24 cellular contexts compared by ENCODE assay signal in the genomic region with DNA sequence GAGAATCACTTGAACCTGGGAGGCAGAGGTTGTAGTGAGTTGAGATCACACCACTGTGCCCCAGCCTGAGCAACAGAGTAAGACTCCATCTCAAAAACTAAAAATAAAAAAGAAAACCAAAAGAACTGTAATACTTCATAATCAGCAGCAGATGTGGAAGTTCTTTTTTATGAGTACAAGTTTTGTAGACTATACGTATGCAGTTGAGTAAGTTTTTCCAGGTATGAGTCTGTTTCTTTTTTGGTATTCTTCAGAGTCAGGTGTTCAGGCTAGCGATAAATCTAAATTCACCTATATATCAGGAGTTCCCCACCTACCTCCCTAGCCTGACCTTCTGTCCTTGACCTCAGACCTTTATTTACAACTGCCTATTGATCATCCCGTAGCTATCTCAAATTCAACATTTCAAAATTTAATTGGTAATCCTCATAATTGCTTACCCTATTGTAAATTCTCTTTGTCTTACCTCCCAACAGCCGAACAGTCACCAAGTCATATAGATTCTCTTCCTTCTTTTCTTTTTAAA. TPM values are rescaled to one million over a fixed set of nuclear protein-coding genes. Genes with fewer than 3 reads are reported as not detected.
DNase-seq lines count a peak whose midpoint lies in the region; ATAC-seq and TF ChIP-seq lines count a peak whose summit lies in the region.
"Had no signal": no experiment of that assay in that cellular context is flagged by ENCODE, and none has a peak within 500 bp of the region (broad histone marks: within the 10 kb centered on the region; RNA-seq: fewer than 3 reads in every experiment).

No MANE protein-coding gene starts in this region.

- H2BK15ac ChIP-seq in neuronal stem cell (ENCODE audit: low read length) = no peak overlapping the region

- DNase-seq in activated CD4-positive, CD25-positive, alpha-beta regulatory T cell (lab: John Stamatoyannopoulos, UW) = no peak
- DNase-seq in naive B cell (no peak), neuronal stem cell (ENCODE audit: low spot score) (no peak), SKM-1 (lab: John Stamatoyannopoulos, UW; ENCODE audit: unreplicated experiment) (no peak)
- DNase-seq in activated CD8-positive, alpha-beta T cell treated with anti-CD3 and anti-CD28 coated beads for 36 hours = no peak
- DNase-seq: activated CD4-positive, alpha-beta T cell treated with anti-CD3 and anti-CD28 coated beads, Interleukin-2, amount 10 ng/mL, durations not matched to agents 7 days and 5 days; activated T-cell treated with anti-CD3 and anti-CD28 coated beads, Interleukin-2, amount 50 U/mL, for 4 hours; DMS 273 treated with DMSO at 0.1 percent for 48 hours; GDM1; GM23248; natural killer cell; NCI-H748 treated with DMSO at 0.1 percent for 48 hours; PC-9; small intestine; T1000; tibial artery had no signal

- H2BK5ac ChIP-seq in neuronal stem cell (ENCODE audit: low read length) = no peak overlapping the region

- peaks cover 2% of the 10 kb centered on the region for H3K79me1 ChIP-seq in neuronal stem cell (ENCODE audit: low read depth, low read length)

- H3K14ac ChIP-seq in neuronal stem cell (ENCODE audit: low read length) = no peak overlapping the region

- H3K9ac ChIP-seq in neuronal stem cell (ENCODE audit: low read depth, low read length, poor library complexity) = no peak overlapping the region
- H3K9ac ChIP-seq: GM23248 had no signal

- no peaks in the 10 kb centered on the region for H3K4me1 ChIP-seq in neuronal stem cell (ENCODE audit: control insufficient read depth in 2 of 2, insufficient read depth in 1 of 2, low read depth in 1 of 2, low read length in 2 of 2)
- H3K4me1 ChIP-seq: tibial artery had no signal

- peaks cover 19 to 27% of the 10 kb centered on the region in 2 donors for H3K36me3 Mint-ChIP-seq in naive B cell
- peaks cover 35% of the 10 kb centered on the region for H3K36me3 Mint-ChIP-seq in activated CD8-positive, alpha-beta T cell treated with anti-CD3 and anti-CD28 coated beads for 36 hours (ENCODE audit: low read depth)

- H3K4me1 Mint-ChIP-seq in naive B cell = peaks cover 32 to 39% (median 33%) of the 10 kb centered on the region in 3 donors
- peaks cover 25% of the 10 kb centered on the region for H3K4me1 Mint-ChIP-seq in activated CD8-positive, alpha-beta T cell treated with anti-CD3 and anti-CD28 coated beads for 36 hours (ENCODE audit: low read depth)

- peak; percentile 89 for ATAC-seq in activated CD4-positive, CD25-positive, alpha-beta regulatory T cell treated with anti-CD3 and anti-CD28 coated beads, Interleukin-2, amount 50 U/mL, for 24 hours
- ATAC-seq in GM18861 (IDR thresholded peaks at IDR 0.05; ENCODE audit: unreplicated experiment) (peak; percentile 52), HG03108 (IDR thresholded peaks at IDR 0.05; ENCODE audit: unreplicated experiment) (peak; percentile 36), naive B cell (ENCODE audit: low read depth in 2 of 2) (no peak)
- ATAC-seq in activated CD8-positive, alpha-beta T cell treated with anti-CD3 and anti-CD28 coated beads for 36 hours = no peak
- ATAC-seq: activated T-cell treated with anti-CD3 and anti-CD28 coated beads, Interleukin-2, amount 50 U/mL, for 4 hours; natural killer cell had no signal

- POLR2A ChIA-PET in activated CD8-positive, alpha-beta T cell treated with anti-CD3 and anti-CD28 coated beads for 36 hours (lab: Charles Lee) = no interaction called here

- no peak overlapping the region for H3K18ac ChIP-seq in neuronal stem cell (ENCODE audit: low read length)

- no peaks in the 10 kb centered on the region for H3K27me3 Mint-ChIP-seq in naive B cell
- H3K27me3 Mint-ChIP-seq in activated CD8-positive, alpha-beta T cell treated with anti-CD3 and anti-CD28 coated beads for 36 hours = no peaks in the 10 kb centered on the region
- H3K27me3 Mint-ChIP-seq: activated CD4-positive, alpha-beta T cell treated with anti-CD3 and anti-CD28 coated beads, Interleukin-2, amount 10 ng/mL, durations not matched to agents 7 days and 5 days; central memory CD8-positive, alpha-beta T cell; progenitor cell of endocrine pancreas had no signal

- H3K9me3 Mint-ChIP-seq in naive B cell = peaks cover 0 to 2% (median 0%) of the 10 kb centered on the region in 7 donors
- no peaks in the 10 kb centered on the region for H3K9me3 Mint-ChIP-seq in activated CD8-positive, alpha-beta T cell treated with anti-CD3 and anti-CD28 coated beads for 36 hours
- H3K9me3 Mint-ChIP-seq: activated CD4-positive, alpha-beta T cell treated with anti-CD3 and anti-CD28 coated beads, Interleukin-2, amount 10 ng/mL, durations not matched to agents 7 days and 5 days; activated T-cell treated with anti-CD3 and anti-CD28 coated beads, Interleukin-2, amount 50 U/mL, for 4 hours; central memory CD8-positive, alpha-beta T cell; natural killer cell had no signal

- WGBS in neuronal stem cell (ENCODE audit: extremely low coverage in 2 of 2, insufficient read length in 2 of 2, insufficient replicate concordance in 1 of 2), 2 donors = no CpG with 5 or more reads among the region's 4 CpGs

- intact Hi-C loops in activated CD8-positive, alpha-beta T cell treated with anti-CD3 and anti-CD28 coated beads for 36 hours (cut with micrococcal nuclease) = no loop called here

- no peak overlapping the region for H2AFZ ChIP-seq in neuronal stem cell (ENCODE audit: low read length)
- H2AFZ ChIP-seq: GM23248, PC-9 had no signal

- H3K4ac ChIP-seq in neuronal stem cell (ENCODE audit: low read length) = no peak overlapping the region

- CTCF ChIA-PET in activated CD8-positive, alpha-beta T cell treated with anti-CD3 and anti-CD28 coated beads for 36 hours (lab: Charles Lee) = no interaction called here

- no peak overlapping the region for H3K27ac ChIP-seq in neuronal stem cell (replicated peaks; ENCODE audit: low read length)
- H3K27ac ChIP-seq: 22Rv1; BLaER1 treated with 17β-estradiol and CSF1 and Interleukin-3, amounts not matched to agents 10 nM and 100 nM; GM23248; PC-9; tibial artery had no signal

- no peak overlapping the region for H4K91ac ChIP-seq in neuronal stem cell (ENCODE audit: low read depth, low read length, poor library complexity)

- no peak overlapping the region for H3K23ac ChIP-seq in neuronal stem cell (ENCODE audit: low read depth, low read length, poor library complexity)

- H3K4me3 ChIP-seq in neuronal stem cell (ENCODE audit: low read length in 2 of 2) = no peak overlapping the region
- H3K4me3 ChIP-seq: BLaER1 treated with 17β-estradiol and CSF1 and Interleukin-3, amounts not matched to agents 10 nM and 100 nM; GM23248; lung; PC-9; tibial artery had no signal

- H3K4me3 Mint-ChIP-seq in naive B cell = peak overlapping the region in 2 of 8 donors; percentile 4 to 52
- no peak overlapping the region for H3K4me3 Mint-ChIP-seq in activated CD8-positive, alpha-beta T cell treated with anti-CD3 and anti-CD28 coated beads for 36 hours
- H3K4me3 Mint-ChIP-seq: activated CD4-positive, alpha-beta T cell treated with anti-CD3 and anti-CD28 coated beads, Interleukin-2, amount 10 ng/mL, durations not matched to agents 7 days and 5 days; activated T-cell treated with anti-CD3 and anti-CD28 coated beads, Interleukin-2, amount 50 U/mL, for 4 hours; central memory CD8-positive, alpha-beta T cell; natural killer cell had no signal

- H2AK5ac ChIP-seq in neuronal stem cell (ENCODE audit: low read depth, low read length) = no peak overlapping the region

- H3K9me3 ChIP-seq in neuronal stem cell (replicated peaks in 1 of 2; ENCODE audit: control insufficient read depth in 2 of 2, insufficient read depth in 1 of 2, low read depth in 1 of 2, low read length in 2 of 2) = no peaks in the 10 kb centered on the region
- H3K9me3 ChIP-seq: tibial artery had no signal

- peaks cover 1 to 86% of the 10 kb centered on the region in 2 donors for H3K36me3 ChIP-seq in neuronal stem cell (replicated peaks in 1 of 2; ENCODE audit: control insufficient read depth in 2 of 2, insufficient read depth in 2 of 2, low read length in 2 of 2)

- no peak overlapping the region for H3K4me2 ChIP-seq in neuronal stem cell (ENCODE audit: insufficient read depth, low read length, poor library complexity, severe bottlenecking)
- H3K4me2 ChIP-seq: BLaER1 treated with 17β-estradiol and CSF1 and Interleukin-3, amounts not matched to agents 10 nM and 100 nM; PC-9 had no signal

- H2BK120ac ChIP-seq in neuronal stem cell (ENCODE audit: low read depth, low read length) = no peak overlapping the region

- no peak overlapping the region for H2BK12ac ChIP-seq in neuronal stem cell (ENCODE audit: low read length)

- H3K27me3 ChIP-seq in neuronal stem cell (ENCODE audit: control insufficient read depth in 3 of 3, insufficient read depth in 3 of 3, low read depth in 1 of 3, low read length in 3 of 3) = no peaks in the 10 kb centered on the region
- H3K27me3 ChIP-seq: BLaER1 treated with 17β-estradiol and CSF1 and Interleukin-3, amounts not matched to agents 10 nM and 100 nM; tibial artery had no signal

- no peak for TF ChIP-seq CTCF in activated CD8-positive, alpha-beta T cell treated with anti-CD3 and anti-CD28 coated beads for 36 hours (IDR thresholded peaks at IDR 0.05)

- H3K27ac Mint-ChIP-seq in naive B cell = peak overlapping the region; percentile 8 to 87 (median 66)
- no peak overlapping the region for H3K27ac Mint-ChIP-seq in activated CD8-positive, alpha-beta T cell treated with anti-CD3 and anti-CD28 coated beads for 36 hours
- H3K27ac Mint-ChIP-seq: activated CD4-positive, alpha-beta T cell treated with anti-CD3 and anti-CD28 coated beads, Interleukin-2, amount 10 ng/mL, durations not matched to agents 7 days and 5 days; natural killer cell; progenitor cell of endocrine pancreas had no signal

- no peak overlapping the region for H4K8ac ChIP-seq in neuronal stem cell (ENCODE audit: low read depth, low read length)

RNA-seq across cellular contexts. Expression of a gene that starts 10.7 kb away (rescaled TPM):
- polyA plus RNA-seq in naive B cell (ENCODE audit: low read depth in 6 of 6) = 10 to 100 TPM; 28.0 to 61.6 (median 48.4) TPM
- total RNA-seq in activated CD8-positive, alpha-beta T cell treated with anti-CD3 and anti-CD28 coated beads for 36 hours = 10 to 100 TPM; 51.3 to 54.1 TPM
- polyA plus RNA-seq in neuronal stem cell (2013, experiment 1 of 2) = 28.2 TPM
- polyA plus RNA-seq in neuronal stem cell (2013, experiment 2 of 2) = 30.8 TPM

RNA-seq across cellular contexts. Expression of a gene that starts 10.9 kb away (rescaled TPM):
- polyA plus RNA-seq in naive B cell (ENCODE audit: low read depth in 6 of 6) = 1 to 10 TPM; 2.4 to 10.0 (median 6.2) TPM
- 10 to 100 TPM; 22.9 to 24.0 TPM for total RNA-seq in activated CD8-positive, alpha-beta T cell treated with anti-CD3 and anti-CD28 coated beads for 36 hours
- 17.5 TPM for polyA plus RNA-seq in neuronal stem cell (2013, experiment 1 of 2)
- polyA plus RNA-seq in neuronal stem cell (2013, experiment 2 of 2) = 19.2 TPM

RNA-seq across cellular contexts. Expression of a gene that starts 26.7 kb away (rescaled TPM):
- under 1 TPM in 3 of 6 donors, not detected in 3; 0.27 to 0.96 (median 0.45) TPM for polyA plus RNA-seq in naive B cell (ENCODE audit: low read depth in 6 of 6)
- 10 to 100 TPM; 85.8 to 87.9 TPM for total RNA-seq in activated CD8-positive, alpha-beta T cell treated with anti-CD3 and anti-CD28 coated beads for 36 hours
- polyA plus RNA-seq in neuronal stem cell (2013, experiment 1 of 2) = 185 TPM
- 183 TPM for polyA plus RNA-seq in neuronal stem cell (2013, experiment 2 of 2)

RNA-seq across cellular contexts. Expression of a gene that starts 55.9 kb away (rescaled TPM):
- 100 to 1,000 TPM; 159 to 221 (median 172) TPM for polyA plus RNA-seq in naive B cell (ENCODE audit: low read depth in 6 of 6)
- 100 to 1,000 TPM; 157 to 162 TPM for total RNA-seq in activated CD8-positive, alpha-beta T cell treated with anti-CD3 and anti-CD28 coated beads for 36 hours
- polyA plus RNA-seq in neuronal stem cell (2013, experiment 1 of 2) = 209 TPM
- 214 TPM for polyA plus RNA-seq in neuronal stem cell (2013, experiment 2 of 2)

Comparison
In these comparisons a context has a peak if more than half of its experiments do, and no peak if none do; other contexts are left out.
1. ATAC-seq: peak in activated CD4-positive, CD25-positive, alpha-beta regulatory T cell treated with anti-CD3 and anti-CD28 coated beads, Interleukin-2, amount 50 U/mL, for 24 hours (2 of 2), GM18861 (single experiment) and HG03108 (single experiment); none in naive B cell (0 of 2) and activated CD8-positive, alpha-beta T cell treated with anti-CD3 and anti-CD28 coated beads for 36 hours (single experiment).